ENCODE assay signal across 1 cellular context in genomic region chr6:15691250-15691869, GRCh38.
TF ChIP-seq lines count a peak whose summit lies in the region.

No MANE protein-coding gene starts in this region.

TF ChIP-seq in SK-N-SH, 30 proteins besides CTCF, POLR2A, EP300 and RAD21 (continued from another document):
- TF ChIP-seq, protein P1, sequence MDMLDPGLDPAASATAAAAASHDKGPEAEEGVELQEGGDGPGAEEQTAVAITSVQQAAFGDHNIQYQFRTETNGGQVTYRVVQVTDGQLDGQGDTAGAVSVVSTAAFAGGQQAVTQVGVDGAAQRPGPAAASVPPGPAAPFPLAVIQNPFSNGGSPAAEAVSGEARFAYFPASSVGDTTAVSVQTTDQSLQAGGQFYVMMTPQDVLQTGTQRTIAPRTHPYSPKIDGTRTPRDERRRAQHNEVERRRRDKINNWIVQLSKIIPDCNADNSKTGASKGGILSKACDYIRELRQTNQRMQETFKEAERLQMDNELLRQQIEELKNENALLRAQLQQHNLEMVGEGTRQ (IDR thresholded peaks at IDR 0.05; ENCODE audit: borderline replicate concordance, low read depth, low read length) = no peak
- TF ChIP-seq FOXM1 (IDR thresholded peaks at IDR 0.05; ENCODE audit: low read depth) (no peak), TEAD4 (IDR thresholded peaks at IDR 0.05; ENCODE audit: borderline replicate concordance, insufficient read depth) (no peak), FOSL2 (IDR thresholded peaks at IDR 0.05; ENCODE audit: borderline replicate concordance, low read depth) (no peak), SMC3 (IDR thresholded peaks at IDR 0.05; ENCODE audit: low read depth, low read length) (peak; percentile 100), POLR2AphosphoS5 (IDR thresholded peaks at IDR 0.05; ENCODE audit: low read depth, low read length) (no peak), JUND (IDR thresholded peaks at IDR 0.05) (no peak), MAX (IDR thresholded peaks at IDR 0.05; ENCODE audit: low read depth) (0 out of 2 replicates have a peak, but pooled peaks have one; percentile 32), NRF1 (IDR thresholded peaks at IDR 0.05; ENCODE audit: low read depth, low read length) (no peak), NFIC (IDR thresholded peaks at IDR 0.05; ENCODE audit: borderline replicate concordance) (no peak)
- TF ChIP-seq, protein P2, sequence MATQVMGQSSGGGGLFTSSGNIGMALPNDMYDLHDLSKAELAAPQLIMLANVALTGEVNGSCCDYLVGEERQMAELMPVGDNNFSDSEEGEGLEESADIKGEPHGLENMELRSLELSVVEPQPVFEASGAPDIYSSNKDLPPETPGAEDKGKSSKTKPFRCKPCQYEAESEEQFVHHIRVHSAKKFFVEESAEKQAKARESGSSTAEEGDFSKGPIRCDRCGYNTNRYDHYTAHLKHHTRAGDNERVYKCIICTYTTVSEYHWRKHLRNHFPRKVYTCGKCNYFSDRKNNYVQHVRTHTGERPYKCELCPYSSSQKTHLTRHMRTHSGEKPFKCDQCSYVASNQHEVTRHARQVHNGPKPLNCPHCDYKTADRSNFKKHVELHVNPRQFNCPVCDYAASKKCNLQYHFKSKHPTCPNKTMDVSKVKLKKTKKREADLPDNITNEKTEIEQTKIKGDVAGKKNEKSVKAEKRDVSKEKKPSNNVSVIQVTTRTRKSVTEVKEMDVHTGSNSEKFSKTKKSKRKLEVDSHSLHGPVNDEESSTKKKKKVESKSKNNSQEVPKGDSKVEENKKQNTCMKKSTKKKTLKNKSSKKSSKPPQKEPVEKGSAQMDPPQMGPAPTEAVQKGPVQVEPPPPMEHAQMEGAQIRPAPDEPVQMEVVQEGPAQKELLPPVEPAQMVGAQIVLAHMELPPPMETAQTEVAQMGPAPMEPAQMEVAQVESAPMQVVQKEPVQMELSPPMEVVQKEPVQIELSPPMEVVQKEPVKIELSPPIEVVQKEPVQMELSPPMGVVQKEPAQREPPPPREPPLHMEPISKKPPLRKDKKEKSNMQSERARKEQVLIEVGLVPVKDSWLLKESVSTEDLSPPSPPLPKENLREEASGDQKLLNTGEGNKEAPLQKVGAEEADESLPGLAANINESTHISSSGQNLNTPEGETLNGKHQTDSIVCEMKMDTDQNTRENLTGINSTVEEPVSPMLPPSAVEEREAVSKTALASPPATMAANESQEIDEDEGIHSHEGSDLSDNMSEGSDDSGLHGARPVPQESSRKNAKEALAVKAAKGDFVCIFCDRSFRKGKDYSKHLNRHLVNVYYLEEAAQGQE (IDR thresholded peaks at IDR 0.05; ENCODE audit: low read depth, low read length) = no peak
TF ChIP-seq in SK-N-SH: peak in this region for 6.
